Comparison of ENCODE assay signal across 1 cellular context in the genomic region with DNA sequence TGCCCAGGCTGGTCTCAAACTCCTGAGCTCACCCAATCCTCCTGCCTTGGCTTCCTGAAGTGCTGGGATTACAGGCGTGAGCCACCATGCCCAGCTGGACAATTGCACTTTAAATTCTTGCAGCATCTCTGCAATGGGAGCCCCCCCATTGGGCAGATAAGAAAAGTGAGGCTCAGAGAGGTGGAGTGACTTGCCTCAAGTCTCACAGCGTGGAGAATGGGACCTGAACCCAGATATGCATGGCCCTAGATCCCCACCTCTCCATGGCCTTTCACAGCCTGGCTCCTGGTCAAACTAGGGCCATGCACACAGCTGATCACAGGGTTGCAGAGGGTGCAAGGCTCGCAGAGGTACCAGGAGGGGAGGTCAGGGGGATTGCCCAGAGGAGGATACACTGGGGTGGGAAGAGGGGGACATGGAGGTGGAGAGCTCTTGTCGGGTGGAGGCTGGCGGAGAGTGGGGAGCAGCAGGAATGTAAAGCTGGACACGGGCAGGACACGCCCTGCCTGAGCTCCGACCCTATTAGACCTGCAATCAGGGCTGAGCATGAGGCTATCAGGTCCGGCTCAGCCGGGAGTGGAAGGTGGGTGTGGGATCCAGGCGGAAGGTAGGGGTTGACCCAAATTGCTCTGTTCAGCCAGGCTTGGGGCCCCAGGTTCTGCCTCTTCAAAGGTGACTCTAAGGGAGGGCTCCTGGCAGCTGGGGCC.
TF ChIP-seq lines count a peak whose summit lies in the region.

No MANE protein-coding gene starts in this region.

TF ChIP-seq in GM23338, 12 proteins besides CTCF, POLR2A, EP300 and RAD21 (continued from another document):
- TF ChIP-seq, protein P1, sequence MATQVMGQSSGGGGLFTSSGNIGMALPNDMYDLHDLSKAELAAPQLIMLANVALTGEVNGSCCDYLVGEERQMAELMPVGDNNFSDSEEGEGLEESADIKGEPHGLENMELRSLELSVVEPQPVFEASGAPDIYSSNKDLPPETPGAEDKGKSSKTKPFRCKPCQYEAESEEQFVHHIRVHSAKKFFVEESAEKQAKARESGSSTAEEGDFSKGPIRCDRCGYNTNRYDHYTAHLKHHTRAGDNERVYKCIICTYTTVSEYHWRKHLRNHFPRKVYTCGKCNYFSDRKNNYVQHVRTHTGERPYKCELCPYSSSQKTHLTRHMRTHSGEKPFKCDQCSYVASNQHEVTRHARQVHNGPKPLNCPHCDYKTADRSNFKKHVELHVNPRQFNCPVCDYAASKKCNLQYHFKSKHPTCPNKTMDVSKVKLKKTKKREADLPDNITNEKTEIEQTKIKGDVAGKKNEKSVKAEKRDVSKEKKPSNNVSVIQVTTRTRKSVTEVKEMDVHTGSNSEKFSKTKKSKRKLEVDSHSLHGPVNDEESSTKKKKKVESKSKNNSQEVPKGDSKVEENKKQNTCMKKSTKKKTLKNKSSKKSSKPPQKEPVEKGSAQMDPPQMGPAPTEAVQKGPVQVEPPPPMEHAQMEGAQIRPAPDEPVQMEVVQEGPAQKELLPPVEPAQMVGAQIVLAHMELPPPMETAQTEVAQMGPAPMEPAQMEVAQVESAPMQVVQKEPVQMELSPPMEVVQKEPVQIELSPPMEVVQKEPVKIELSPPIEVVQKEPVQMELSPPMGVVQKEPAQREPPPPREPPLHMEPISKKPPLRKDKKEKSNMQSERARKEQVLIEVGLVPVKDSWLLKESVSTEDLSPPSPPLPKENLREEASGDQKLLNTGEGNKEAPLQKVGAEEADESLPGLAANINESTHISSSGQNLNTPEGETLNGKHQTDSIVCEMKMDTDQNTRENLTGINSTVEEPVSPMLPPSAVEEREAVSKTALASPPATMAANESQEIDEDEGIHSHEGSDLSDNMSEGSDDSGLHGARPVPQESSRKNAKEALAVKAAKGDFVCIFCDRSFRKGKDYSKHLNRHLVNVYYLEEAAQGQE (IDR thresholded peaks at IDR 0.05; ENCODE audit: unreplicated experiment): no peak
- no peak for TF ChIP-seq EZH2phosphoT487 (IDR thresholded peaks at IDR 0.05; ENCODE audit: unreplicated experiment)
- no peak for TF ChIP-seq ZNF331 (CRISPR knock-in tag; IDR thresholded peaks at IDR 0.05; ENCODE audit: low read depth)
- TF ChIP-seq NANOG (IDR thresholded peaks at IDR 0.05; ENCODE audit: borderline replicate concordance): no peak
- TF ChIP-seq STAT1 (IDR thresholded peaks at IDR 0.05; ENCODE audit: unreplicated experiment): no peak
- TF ChIP-seq CREB1 (CRISPR knock-in tag; IDR thresholded peaks at IDR 0.05; ENCODE audit: low read depth): no peak
- TF ChIP-seq JUNB (IDR thresholded peaks at IDR 0.05; ENCODE audit: unreplicated experiment): no peak
- TF ChIP-seq, protein P2, sequence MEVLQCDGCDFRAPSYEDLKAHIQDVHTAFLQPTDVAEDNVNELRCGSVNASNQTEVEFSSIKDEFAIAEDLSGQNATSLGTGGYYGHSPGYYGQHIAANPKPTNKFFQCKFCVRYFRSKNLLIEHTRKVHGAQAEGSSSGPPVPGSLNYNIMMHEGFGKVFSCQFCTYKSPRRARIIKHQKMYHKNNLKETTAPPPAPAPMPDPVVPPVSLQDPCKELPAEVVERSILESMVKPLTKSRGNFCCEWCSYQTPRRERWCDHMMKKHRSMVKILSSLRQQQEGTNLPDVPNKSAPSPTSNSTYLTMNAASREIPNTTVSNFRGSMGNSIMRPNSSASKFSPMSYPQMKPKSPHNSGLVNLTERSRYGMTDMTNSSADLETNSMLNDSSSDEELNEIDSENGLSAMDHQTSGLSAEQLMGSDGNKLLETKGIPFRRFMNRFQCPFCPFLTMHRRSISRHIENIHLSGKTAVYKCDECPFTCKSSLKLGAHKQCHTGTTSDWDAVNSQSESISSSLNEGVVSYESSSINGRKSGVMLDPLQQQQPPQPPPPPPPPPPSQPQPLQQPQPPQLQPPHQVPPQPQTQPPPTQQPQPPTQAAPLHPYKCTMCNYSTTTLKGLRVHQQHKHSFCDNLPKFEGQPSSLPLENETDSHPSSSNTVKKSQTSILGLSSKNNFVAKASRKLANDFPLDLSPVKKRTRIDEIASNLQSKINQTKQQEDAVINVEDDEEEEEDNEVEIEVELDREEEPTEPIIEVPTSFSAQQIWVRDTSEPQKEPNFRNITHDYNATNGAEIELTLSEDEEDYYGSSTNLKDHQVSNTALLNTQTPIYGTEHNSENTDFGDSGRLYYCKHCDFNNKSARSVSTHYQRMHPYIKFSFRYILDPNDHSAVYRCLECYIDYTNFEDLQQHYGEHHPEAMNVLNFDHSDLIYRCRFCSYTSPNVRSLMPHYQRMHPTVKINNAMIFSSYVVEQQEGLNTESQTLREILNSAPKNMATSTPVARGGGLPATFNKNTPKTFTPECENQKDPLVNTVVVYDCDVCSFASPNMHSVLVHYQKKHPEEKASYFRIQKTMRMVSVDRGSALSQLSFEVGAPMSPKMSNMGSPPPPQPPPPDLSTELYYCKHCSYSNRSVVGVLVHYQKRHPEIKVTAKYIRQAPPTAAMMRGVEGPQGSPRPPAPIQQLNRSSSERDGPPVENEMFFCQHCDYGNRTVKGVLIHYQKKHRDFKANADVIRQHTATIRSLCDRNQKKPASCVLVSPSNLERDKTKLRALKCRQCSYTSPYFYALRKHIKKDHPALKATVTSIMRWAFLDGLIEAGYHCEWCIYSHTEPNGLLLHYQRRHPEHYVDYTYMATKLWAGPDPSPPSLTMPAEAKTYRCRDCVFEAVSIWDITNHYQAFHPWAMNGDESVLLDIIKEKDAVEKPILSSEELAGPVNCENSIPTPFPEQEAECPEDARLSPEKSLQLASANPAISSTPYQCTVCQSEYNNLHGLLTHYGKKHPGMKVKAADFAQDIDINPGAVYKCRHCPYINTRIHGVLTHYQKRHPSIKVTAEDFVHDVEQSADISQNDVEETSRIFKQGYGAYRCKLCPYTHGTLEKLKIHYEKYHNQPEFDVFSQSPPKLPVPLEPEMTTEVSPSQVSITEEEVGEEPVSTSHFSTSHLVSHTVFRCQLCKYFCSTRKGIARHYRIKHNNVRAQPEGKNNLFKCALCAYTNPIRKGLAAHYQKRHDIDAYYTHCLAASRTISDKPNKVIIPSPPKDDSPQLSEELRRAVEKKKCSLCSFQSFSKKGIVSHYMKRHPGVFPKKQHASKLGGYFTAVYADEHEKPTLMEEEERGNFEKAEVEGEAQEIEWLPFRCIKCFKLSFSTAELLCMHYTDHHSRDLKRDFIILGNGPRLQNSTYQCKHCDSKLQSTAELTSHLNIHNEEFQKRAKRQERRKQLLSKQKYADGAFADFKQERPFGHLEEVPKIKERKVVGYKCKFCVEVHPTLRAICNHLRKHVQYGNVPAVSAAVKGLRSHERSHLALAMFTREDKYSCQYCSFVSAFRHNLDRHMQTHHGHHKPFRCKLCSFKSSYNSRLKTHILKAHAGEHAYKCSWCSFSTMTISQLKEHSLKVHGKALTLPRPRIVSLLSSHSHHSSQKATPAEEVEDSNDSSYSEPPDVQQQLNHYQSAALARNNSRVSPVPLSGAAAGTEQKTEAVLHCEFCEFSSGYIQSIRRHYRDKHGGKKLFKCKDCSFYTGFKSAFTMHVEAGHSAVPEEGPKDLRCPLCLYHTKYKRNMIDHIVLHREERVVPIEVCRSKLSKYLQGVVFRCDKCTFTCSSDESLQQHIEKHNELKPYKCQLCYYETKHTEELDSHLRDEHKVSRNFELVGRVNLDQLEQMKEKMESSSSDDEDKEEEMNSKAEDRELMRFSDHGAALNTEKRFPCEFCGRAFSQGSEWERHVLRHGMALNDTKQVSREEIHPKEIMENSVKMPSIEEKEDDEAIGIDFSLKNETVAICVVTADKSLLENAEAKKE (CRISPR knock-in tag; IDR thresholded peaks at IDR 0.05): no peak
- no peak for TF ChIP-seq POLR2AphosphoS5 (IDR thresholded peaks at IDR 0.05; ENCODE audit: low read depth)
- TF ChIP-seq ETS1 (IDR thresholded peaks at IDR 0.05): no peak
